10 cellular contexts compared by ENCODE assay signal in genomic region chr19:43264841-43265663, GRCh38. TPM values are rescaled to one million over a fixed set of nuclear protein-coding genes. Genes with fewer than 3 reads are reported as not detected.
DNase-seq lines count a peak whose midpoint lies in the region; ATAC-seq and TF ChIP-seq lines count a peak whose summit lies in the region.
"Not testable (repeated sequence)": the region's sequence is repeated elsewhere in the genome, so short reads cannot be mapped to it uniquely, and the experiment has no call there.
"Had no signal": no experiment of that assay in that cellular context is flagged by ENCODE, and none has a peak within 500 bp of the region (broad histone marks: within the 10 kb centered on the region; RNA-seq: fewer than 3 reads in every experiment).

No MANE protein-coding gene starts in this region.

- not testable (repeated sequence) for H3K27me3 ChIP-seq in foreskin keratinocyte

- in situ Hi-C loops in G401 (cut with HindIII; ENCODE audit: low sequenced_read_pairs): not testable (repeated sequence)

- TF ChIP-seq CTCF in AG04449 (IDR thresholded peaks at IDR 0.05; ENCODE audit: insufficient read depth, low read length, missing control alignments); foreskin keratinocyte (conservative IDR thresholded peaks at IDR 0.05): not testable (repeated sequence)

- peak overlapping the region; percentile 96 for H3K27ac ChIP-seq in foreskin keratinocyte

- H3K4me3 ChIP-seq in AG04449 (ENCODE audit: low read depth, low read length): not testable (repeated sequence)

- POLR2A ChIA-PET in AG04449 (lab: Yijun Ruan, JAX): not testable (repeated sequence)

- CTCF ChIA-PET in AG04449 (lab: Yijun Ruan, JAX): not testable (repeated sequence)

- H3K4me1 ChIP-seq in foreskin keratinocyte: peaks cover 27% of the 10 kb centered on the region

- DNase-seq in AG04449 (ENCODE audit: low read depth, low spot score): peak; percentile 77
- peak; percentile 59 for DNase-seq in G401 (ENCODE audit: low spot score)
- DNase-seq in HT1080 (ENCODE audit: low read depth): peak; percentile 90
- peak; percentile 90 for DNase-seq in RPMI7951 (ENCODE audit: low read depth)
- peak; percentile 12 for DNase-seq in amniotic stem cell (lab: John Stamatoyannopoulos, UW)
- peak; percentile 40 to 91 for DNase-seq in dermis microvascular lymphatic vessel endothelial cell (ENCODE audit: low read depth in 2 of 2)
- peak; percentile 96 to 98 for DNase-seq in foreskin keratinocyte
- DNase-seq in renal cortical epithelial cell (ENCODE audit: low read depth): peak; percentile 93

- ATAC-seq in foreskin keratinocyte: peak; percentile 47

RNA-seq across cellular contexts. Expression of gene PSG9, which starts 4.3 kb away (rescaled TPM):
- total RNA-seq in G401 (2014; rRNA removed; shearing (Covaris generic)): 85.9 and 103 TPM in 2 replicates
- 0.14 and 0.40 TPM in 2 replicates for total RNA-seq in HT1080 (2014; rRNA removed; shearing (Covaris generic))
- polyA plus RNA-seq in HT1080 (2015; cell fraction: cytosol; rRNA removed): 0.05 and 0.16 TPM in 2 replicates
- polyA plus RNA-seq in HT1080 (2015; cell fraction: nucleus; rRNA removed): 0.11 and 0.17 TPM in 2 replicates
- 1.1 and 1.4 TPM in 2 replicates for total RNA-seq in RPMI7951 (2014; rRNA removed; shearing (Covaris generic))
- total RNA-seq in dermis microvascular lymphatic vessel endothelial cell (0.13 TPM in 1 of 2 replicates, not detected in the other), foreskin keratinocyte (0.04 TPM in 1 of 2 replicates, not detected in the other), renal cortical epithelial cell (1.1 and 2.1 TPM in 2 replicates)
- polyA plus RNA-seq in foreskin keratinocyte: 0.02 and 0.04 TPM in 2 replicates
- total RNA-seq: mucosa of gallbladder, right atrium auricular region had no signal

RNA-seq across cellular contexts. Expression of gene PSG4, which starts 59.6 kb away (rescaled TPM):
- 142 and 168 TPM in 2 replicates for total RNA-seq in G401 (2014; rRNA removed; shearing (Covaris generic))
- total RNA-seq in HT1080 (2014; rRNA removed; shearing (Covaris generic)): not detected in 2 replicates
- 0.12 TPM in 1 of 2 replicates, not detected in the other for polyA plus RNA-seq in HT1080 (2015; cell fraction: cytosol; rRNA removed)
- polyA plus RNA-seq in HT1080 (2015; cell fraction: nucleus; rRNA removed): not detected in 2 replicates
- total RNA-seq in RPMI7951 (2014; rRNA removed; shearing (Covaris generic)): 3.3 and 4.6 TPM in 2 replicates
- 2.3 TPM in 1 of 2 replicates, not detected in the other for total RNA-seq in dermis microvascular lymphatic vessel endothelial cell
- total RNA-seq in foreskin keratinocyte: 5.7 and 10.1 TPM in 2 replicates
- 4.4 and 7.3 TPM in 2 replicates for polyA plus RNA-seq in foreskin keratinocyte
- total RNA-seq in renal cortical epithelial cell: 3.6 and 22.4 TPM in 2 replicates
- total RNA-seq: mucosa of gallbladder, right atrium auricular region had no signal

Comparison
In these comparisons a context has a peak if more than half of its experiments do, and no peak if none do; other contexts are left out.
1. DNase-seq: peak in every context shown above with its lines; median percentile 97 in foreskin keratinocyte; 93 in renal cortical epithelial cell; 90 in HT1080; 90 in RPMI7951; 77 in AG04449; 66 in dermis microvascular lymphatic vessel endothelial cell; 59 in G401; 12 in amniotic stem cell.
2. RNA of gene PSG9, which starts 4.3 kb away (total RNA-seq): 85.9 to 103 TPM in G401; 1.1 to 2.1 TPM in renal cortical epithelial cell, 1.1 to 1.4 TPM in RPMI7951, 0.14 to 0.40 TPM in HT1080, 0.04 TPM in foreskin keratinocyte and 0.13 TPM in dermis microvascular lymphatic vessel endothelial cell; every median in the first group is over 10 times any median in the second.